8 cellular contexts compared by ENCODE assay signal in genomic region chr2:27322766-27323591, GRCh38. TPM values are rescaled to one million over a fixed set of nuclear protein-coding genes. Genes with fewer than 3 reads are reported as not detected.
DNase-seq lines count a peak whose midpoint lies in the region; ATAC-seq lines count a peak whose summit lies in the region.

Gene MPV17 (minus strand): TSS chr2:27323097. CDS start chr2:27322517, 580 bp downstream.

- H3K36me3 ChIP-seq in BLaER1 treated with 17β-estradiol and CSF1 and Interleukin-3, amounts not matched to agents 10 nM and 100 nM, result peaks cover 22 to 58% (median 32%) of the 10 kb centered on the region in 11 experiments

- H3K4me2 ChIP-seq in BLaER1 treated with 17β-estradiol and CSF1 and Interleukin-3, amounts not matched to agents 10 nM and 100 nM, result peak within 1 kb of the TSS; percentile 88 to 100 (median 98)

- ATAC-seq in GM19328 (IDR thresholded peaks at IDR 0.05; ENCODE audit: unreplicated experiment) (peak; percentile 79), HG03469 (IDR thresholded peaks at IDR 0.05; ENCODE audit: unreplicated experiment) (peak; percentile 72), left lobe of liver (peak; percentile 92)

- peak; percentile 93 for DNase-seq in NCI-H748 (lab: John Stamatoyannopoulos, UW; ENCODE audit: unreplicated experiment)
- DNase-seq in activated CD4-positive, alpha-beta T cell treated with anti-CD3 and anti-CD28 coated beads, Interleukin-2, amount 50 U/mL, for 1 hour, result peak; percentile 84
- peak; percentile 88 for DNase-seq in dedifferentiated amniotic fluid mesenchymal stem cell (ENCODE audit: extremely low spot score)
- peak; percentile 93 for DNase-seq in left lobe of liver (ENCODE audit: low spot score)
- peak; percentile 91 to 92 for DNase-seq in stimulated activated CD4-positive, alpha-beta T cell treated with anti-CD3 and anti-CD28 coated beads, Interleukin-2, amount 100 ng/mL, for 24 hours

- peak within 1 kb of the TSS; percentile 88 to 98 (median 94) for H3K9ac ChIP-seq in BLaER1 treated with 17β-estradiol and CSF1 and Interleukin-3, amounts not matched to agents 10 nM and 100 nM

- H4K20me1 ChIP-seq in BLaER1 treated with 17β-estradiol and CSF1 and Interleukin-3, amounts not matched to agents 10 nM and 100 nM, result peaks cover 0 to 17% (median 0%) of the 10 kb centered on the region in 11 experiments; a peak in 2 of 22 replicates

- H3K27me3 ChIP-seq in BLaER1 treated with 17β-estradiol and CSF1 and Interleukin-3, amounts not matched to agents 10 nM and 100 nM, result no peaks in the 10 kb centered on the region

- H3K4me1 ChIP-seq in BLaER1 treated with 17β-estradiol and CSF1 and Interleukin-3, amounts not matched to agents 10 nM and 100 nM, result peaks cover 29 to 50% (median 42%) of the 10 kb centered on the region in 10 experiments

- H3K27ac ChIP-seq in BLaER1 treated with 17β-estradiol and CSF1 and Interleukin-3, amounts not matched to agents 10 nM and 100 nM, result peak within 1 kb of the TSS; percentile 89 to 99 (median 95)

- peak within 1 kb of the TSS; percentile 72 to 94 (median 86) for H3K4me3 ChIP-seq in BLaER1 treated with 17β-estradiol and CSF1 and Interleukin-3, amounts not matched to agents 10 nM and 100 nM

- no peaks in the 10 kb centered on the region for H3K9me3 ChIP-seq in BLaER1 treated with 17β-estradiol and CSF1 and Interleukin-3, amounts not matched to agents 10 nM and 100 nM (replicated peaks in 1 of 11)

RNA-seq across cellular contexts. Expression of gene MPV17, which starts in this region (rescaled TPM):
- total RNA-seq in left lobe of liver, result 18.3 TPM

Comparison
In these comparisons a context has a peak if more than half of its experiments do, and no peak if none do; other contexts are left out.
1. Peak in every context shown above with its lines: DNase-seq, ATAC-seq, H3K4me3 ChIP-seq and H3K27ac ChIP-seq.